30 cellular contexts compared by ENCODE assay signal in genomic region chr4:128471576-128471975, GRCh38.
DNase-seq lines count a peak whose midpoint lies in the region; ATAC-seq and TF ChIP-seq lines count a peak whose summit lies in the region.
"Had no signal": no experiment of that assay in that cellular context is flagged by ENCODE, and none has a peak within 500 bp of the region (broad histone marks: within the 10 kb centered on the region; RNA-seq: fewer than 3 reads in every experiment).

No MANE protein-coding gene starts in this region.

- H3K4me1 ChIP-seq in GM23248 (ENCODE audit: insufficient read depth) (peaks cover 19% of the 10 kb centered on the region), PC-3 (ENCODE audit: insufficient read depth, low read length) (peaks cover 27% of the 10 kb centered on the region), heart right ventricle (peaks cover 0 to 25% (median 9%) of the 10 kb centered on the region in 9 donors)
- H3K4me1 ChIP-seq: breast epithelium, foreskin keratinocyte, right lobe of liver had no signal

- POLR2A ChIA-PET in PC-3 (lab: Charles Lee; ENCODE audit: unreplicated experiment) = interaction anchor here (0.5 to 0.6 kb wide), 2 partner anchors 10 to 13 kb away, joined by 3 to 4 read pairs; no protein-coding TSS in a partner anchor

- H3K4me2 ChIP-seq in GM23248 (ENCODE audit: unreplicated experiment) (no peak overlapping the region), PC-3 (ENCODE audit: low read length) (peak overlapping the region; percentile 73)

- no TSS peak for BruUV-seq in PC-3 (replicated peaks; lab: Mats Ljungman, UMichigan)

- ATAC-seq in PC-3 (peak; percentile 82), GM19023 (IDR thresholded peaks at IDR 0.05; ENCODE audit: unreplicated experiment) (no peak), heart right ventricle (no peak)
- ATAC-seq: foreskin keratinocyte; left colon; Panc1; right lobe of liver; stimulated activated memory B cell treated with anti-CD40 and anti-IgM and Interleukin-4, amounts not matched to agents 10 μg/mL and 1 μg/mL and 100 μg/mL, for 72 hours; upper lobe of right lung had no signal

- H3K79me2 ChIP-seq in GM23248 (ENCODE audit: insufficient read depth) (no peaks in the 10 kb centered on the region), PC-3 (ENCODE audit: low read length) (no peaks in the 10 kb centered on the region)

- peak; percentile 64 for TF ChIP-seq POLR2A in erythroblast (IDR thresholded peaks at IDR 0.05; ENCODE audit: low read length)

- H4K20me1 ChIP-seq in GM23248 (ENCODE audit: insufficient read depth) (no peaks in the 10 kb centered on the region), PC-3 (ENCODE audit: low read length) (no peaks in the 10 kb centered on the region)

- H3K9ac ChIP-seq in GM23248 (no peak overlapping the region), PC-3 (ENCODE audit: low read length) (no peak overlapping the region)

- H2AFZ ChIP-seq in GM23248 (no peak overlapping the region), PC-3 (ENCODE audit: low read length) (peak overlapping the region; percentile 58; the same call in 1 of the 2 replicates)

- in situ Hi-C loops in GM23248 (cut with MboI) = no loop called here

- H3K9me3 ChIP-seq in GM23248 (ENCODE audit: low read depth) (no peaks in the 10 kb centered on the region), PC-3 (ENCODE audit: low read length) (no peaks in the 10 kb centered on the region), heart right ventricle (no peaks in the 10 kb centered on the region)
- H3K9me3 ChIP-seq: breast epithelium, right lobe of liver, upper lobe of right lung had no signal

- intact Hi-C loops in PC-3 (cut with micrococcal nuclease) (loop anchor here (5.0 kb wide), 1 partner anchor 46 kb away; no protein-coding TSS in a partner anchor), heart right ventricle (cut with DNase I) (no loop called here)

- H3F3A ChIP-seq in GM23248 (ENCODE audit: insufficient read depth) (no peaks in the 10 kb centered on the region; the same call in 1 of the 2 replicates), PC-3 (ENCODE audit: low read length, unreplicated experiment) (no peaks in the 10 kb centered on the region)

- H3K9me2 ChIP-seq in GM23248 (ENCODE audit: insufficient read depth) (no peaks in the 10 kb centered on the region), PC-3 (replicated peaks; ENCODE audit: low read length) (no peaks in the 10 kb centered on the region)

- DNase-seq in GM23248 (peak; percentile 30), PC-3 (peak; percentile 47), erythroblast (lab: John Stamatoyannopoulos, UW) (peak; percentile 87 to 94), COLO829 (ENCODE audit: low spot score) (no peak), heart right ventricle (no peak), NCI-H510A (lab: John Stamatoyannopoulos, UW) (no peak)
- DNase-seq: activated CD4-positive, alpha-beta T cell treated with anti-CD3 and anti-CD28 coated beads, Interleukin-2, amount 50 U/mL, for 48 hours; activated CD4-positive, CD25-positive, alpha-beta regulatory T cell; activated naive CD4-positive, alpha-beta T cell treated with anti-CD3 and anti-CD28 coated beads for 36 hours; AML-193; DMS79; foreskin keratinocyte; hypothalamus; immature natural killer cell; Kasumi-1; left colon; mammary epithelial cell; NCI-H1694; NK-92 treated with Interleukin-12 subunit alpha and Interleukin-12 subunit beta, amount 100 ng/mL, for 24 hours; posterior cingulate gyrus; right lobe of liver; SIG-M5; stimulated activated CD4-positive, alpha-beta T cell treated with anti-CD3 and anti-CD28 coated beads, Interleukin-4, amount 100 ng/mL, for 4 hours; substantia nigra; upper lobe of right lung had no signal

- H3K27ac ChIP-seq in GM23248 = no peak overlapping the region
- peak overlapping the region; percentile 64 for H3K27ac ChIP-seq in PC-3 (ENCODE audit: low read length)
- no peak overlapping the region for H3K27ac ChIP-seq in heart right ventricle
- H3K27ac ChIP-seq: breast epithelium, epithelial cell of prostate, foreskin keratinocyte, right lobe of liver, upper lobe of right lung had no signal

- H3K27me3 ChIP-seq in GM23248 (replicated peaks; ENCODE audit: insufficient read depth) (no peaks in the 10 kb centered on the region), PC-3 (ENCODE audit: low read length) (no peaks in the 10 kb centered on the region), heart right ventricle (no peaks in the 10 kb centered on the region)
- H3K27me3 ChIP-seq: breast epithelium, foreskin keratinocyte, right lobe of liver, upper lobe of right lung had no signal

- no peak for TF ChIP-seq CTCF in PC-3 (conservative IDR thresholded peaks at IDR 0.05; ENCODE audit: low read depth, low read length)
- TF ChIP-seq CTCF in heart right ventricle (IDR thresholded peaks at IDR 0.05) = no peak

- no peak overlapping the region for H3K4me3 ChIP-seq in GM23248
- H3K4me3 ChIP-seq in PC-3 (ENCODE audit: low read length) = no peak overlapping the region
- no peak overlapping the region for H3K4me3 ChIP-seq in heart right ventricle
- H3K4me3 ChIP-seq: breast epithelium, right lobe of liver, upper lobe of right lung had no signal

- H3K36me3 ChIP-seq in GM23248 (ENCODE audit: low read depth) (no peaks in the 10 kb centered on the region), PC-3 (ENCODE audit: low read depth, low read length) (no peaks in the 10 kb centered on the region), heart right ventricle (no peaks in the 10 kb centered on the region)
- H3K36me3 ChIP-seq: breast epithelium, right lobe of liver, upper lobe of right lung had no signal

- WGBS in GM23248 (ENCODE audit: low coverage in 1 of 2, low lambda C conversion rate in 2 of 2, missing lambda C conversion rate in 2 of 2), 2 experiments = 90 to 100% methylated on average over 2 of the region's 2 CpGs
- WGBS in heart right ventricle, 2 donors = 100% methylated on average over 2 of the region's 2 CpGs

- CTCF ChIA-PET in PC-3 (lab: Charles Lee) = interaction anchor here (0.7 kb wide), 1 partner anchor 12 kb away, joined by 3 read pairs; no protein-coding TSS in a partner anchor

Comparison
In these comparisons a context has a peak if more than half of its experiments do, and no peak if none do; other contexts are left out.
1. DNase-seq: peak in GM23248 (single experiment), PC-3 (single experiment) and erythroblast (2 of 2); none in COLO829 (single experiment), heart right ventricle (0 of 2) and NCI-H510A (single experiment).